Comparison of ENCODE assay signal across 27 cellular contexts in the genomic region with DNA sequence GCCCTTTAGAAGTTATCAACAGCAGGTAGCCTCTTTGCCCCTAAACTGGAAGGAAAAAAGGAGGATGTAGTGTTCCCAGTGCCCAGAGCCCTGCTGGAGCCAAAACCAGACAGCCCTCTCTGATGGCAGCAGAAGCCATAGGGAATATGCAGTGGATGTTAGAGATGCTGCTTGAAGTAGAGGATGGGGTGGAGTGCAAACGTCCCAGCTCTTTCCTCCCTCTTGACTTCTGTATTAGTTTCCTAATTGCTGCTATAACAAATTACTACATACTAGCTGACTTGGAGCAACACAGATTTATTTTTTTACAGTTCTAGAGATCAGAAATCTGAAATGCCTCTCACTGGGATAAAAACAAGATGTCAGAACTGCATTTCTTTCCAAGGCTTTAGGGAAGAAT. TPM values are rescaled to one million over a fixed set of nuclear protein-coding genes. Genes with fewer than 3 reads are reported as not detected.
DNase-seq lines count a peak whose midpoint lies in the region; ATAC-seq, FAIRE-seq and TF ChIP-seq lines count a peak whose summit lies in the region.
"Had no signal": no experiment of that assay in that cellular context is flagged by ENCODE, and none has a peak within 500 bp of the region (broad histone marks: within the 10 kb centered on the region; RNA-seq: fewer than 3 reads in every experiment).

No MANE protein-coding gene starts in this region.

- H3K4me3 ChIP-seq in HepG2 (replicated peaks in 1 of 3; ENCODE audit: insufficient read depth in 1 of 3, low read depth in 2 of 3, low read length in 3 of 3) (no peak overlapping the region), right lobe of liver (no peak overlapping the region), GM23338 (no peak overlapping the region), H1 (ENCODE audit: extremely low read depth in 1 of 4, insufficient read depth in 2 of 4, low read depth in 3 of 4, low read length in 4 of 4) (no peak overlapping the region), testis (no peak overlapping the region)
- H3K4me3 ChIP-seq: BLaER1, GM12878 had no signal

- H3K9me3 ChIP-seq in HepG2 (ENCODE audit: low read length) (no peaks in the 10 kb centered on the region), right lobe of liver (no peaks in the 10 kb centered on the region), H1 (ENCODE audit: insufficient read depth in 2 of 2, low read depth in 1 of 2, low read length in 1 of 2) (no peaks in the 10 kb centered on the region), testis (no peaks in the 10 kb centered on the region)
- H3K9me3 ChIP-seq: BE2C, BLaER1 had no signal

- no peak for TF ChIP-seq RAD21 in HepG2 (CRISPR knock-in tag; IDR thresholded peaks at IDR 0.05)
- TF ChIP-seq RAD21 in H1 (IDR thresholded peaks at IDR 0.05 in 1 of 2, conservative IDR thresholded peaks at IDR 0.05 in 1 of 2; ENCODE audit: low read depth in 2 of 2, low read length in 2 of 2): no peak

- no peaks in the 10 kb centered on the region for H3K79me1 ChIP-seq in H1 (ENCODE audit: low read depth, low read length)

- 0 out of 5 replicates have a peak, but pooled peaks cover 0 to 3% of the 10 kb centered on the region in 2 experiments for H3K27me3 ChIP-seq in HepG2 (ENCODE audit: control insufficient read depth in 1 of 2, insufficient read depth in 2 of 2, low read length in 2 of 2)
- no peaks in the 10 kb centered on the region for H3K27me3 ChIP-seq in right lobe of liver
- H3K27me3 ChIP-seq in GM23338 (ENCODE audit: insufficient read depth): no peaks in the 10 kb centered on the region
- no peaks in the 10 kb centered on the region for H3K27me3 ChIP-seq in H1 (replicated peaks in 1 of 4; ENCODE audit: control insufficient read depth in 3 of 4, extremely low read depth in 1 of 4, insufficient read depth in 3 of 4, low read length in 3 of 4)
- no peaks in the 10 kb centered on the region for H3K27me3 ChIP-seq in testis
- H3K27me3 ChIP-seq: BLaER1 had no signal

- no peak overlapping the region for H3K4ac ChIP-seq in H1 (replicated peaks; ENCODE audit: insufficient read length, low read depth, low read length)

- CTCF ChIA-PET in HepG2 (lab: Yijun Ruan, JAX; ENCODE audit: low intra/inter-chr PET ratio, low total read pairs): no interaction called here
- CTCF ChIA-PET in H1 (lab: Charles Lee; ENCODE audit: partially characterized antibody): no interaction called here

- no peak for TF ChIP-seq POLR2A in HepG2 (IDR thresholded peaks at IDR 0.05; ENCODE audit: insufficient read depth in 1 of 2, low read depth in 2 of 2, low read length in 2 of 2)
- no peak for TF ChIP-seq POLR2A in right lobe of liver (IDR thresholded peaks at IDR 0.05)
- TF ChIP-seq POLR2A in H1 (IDR thresholded peaks at IDR 0.05; ENCODE audit: control extremely low read depth in 1 of 2, low read depth in 2 of 2, low read length in 2 of 2): no peak
- no peak for TF ChIP-seq POLR2A in testis (IDR thresholded peaks at IDR 0.05)

- H3K9me2 ChIP-seq in GM23338 (ENCODE audit: insufficient read depth): no peaks in the 10 kb centered on the region

- H2BK15ac ChIP-seq in H1 (ENCODE audit: low read length): no peak overlapping the region

- H3K56ac ChIP-seq in H1 (replicated peaks; ENCODE audit: insufficient read length, low read depth, low read length): no peak overlapping the region

- H4K8ac ChIP-seq in H1 (ENCODE audit: extremely low read depth, insufficient read depth, low read length): no peak overlapping the region

- H2AK5ac ChIP-seq in H1 (ENCODE audit: low read depth, low read length): no peak overlapping the region

- no peak overlapping the region for H3K4me3 Mint-ChIP-seq in GM23338
- H3K4me3 Mint-ChIP-seq: CD14-positive monocyte; CD4-positive, alpha-beta memory T cell; CD4-positive, CD25-positive, alpha-beta regulatory T cell; CD8-positive, alpha-beta memory T cell had no signal

- no peaks in the 10 kb centered on the region for H3K4me1 Mint-ChIP-seq in GM23338
- H3K4me1 Mint-ChIP-seq: CD4-positive, alpha-beta memory T cell; CD4-positive, CD25-positive, alpha-beta regulatory T cell; CD8-positive, alpha-beta memory T cell had no signal

- H3K79me2 ChIP-seq in HepG2 (ENCODE audit: insufficient read depth, low read length) (no peaks in the 10 kb centered on the region), GM23338 (replicated peaks; ENCODE audit: insufficient read depth) (no peaks in the 10 kb centered on the region), H1 (ENCODE audit: control insufficient read depth in 1 of 2, insufficient read depth in 2 of 2, low read length in 2 of 2) (no peaks in the 10 kb centered on the region)

- BruUV-seq in HepG2 (replicated peaks; lab: Mats Ljungman, UMichigan): no TSS peak

- H2BK120ac ChIP-seq in H1 (replicated peaks; ENCODE audit: low read depth, low read length): no peak overlapping the region

- H3K23ac ChIP-seq in H1 (ENCODE audit: insufficient read length): no peak overlapping the region

- H2AFZ ChIP-seq in HepG2 (ENCODE audit: low read length) (no peak overlapping the region), GM23338 (peak overlapping the region; percentile 25; the same call in 1 of the 2 replicates), H1 (ENCODE audit: low read length) (peak overlapping the region; percentile 36; the same call in 1 of the 2 replicates)

- 10% methylated on average over 1 of the region's 1 CpG for WGBS in HepG2 (ENCODE audit: low lambda C conversion rate)
- 75% methylated on average over 1 of the region's 1 CpG for WGBS in right lobe of liver (ENCODE audit: insufficient coverage, low coverage, low lambda C conversion rate, missing lambda C conversion rate)
- WGBS in H1 (ENCODE audit: extremely low coverage in 1 of 2, insufficient coverage in 1 of 2, insufficient read length in 1 of 2, insufficient replicate concordance in 2 of 2, low coverage in 1 of 2, low lambda C conversion rate in 2 of 2, missing lambda C conversion rate in 1 of 2), 2 experiments: 55% methylated on average over 1 of the region's 1 CpG; no CpG with 5 or more reads in 1 of the 2 experiments
- WGBS in testis, 2 donors: 82 to 83% methylated on average over 1 of the region's 1 CpG

- H3K18ac ChIP-seq in H1 (ENCODE audit: extremely low read depth, low read length): no peak overlapping the region

- ATAC-seq in HepG2 (no peak), right lobe of liver (no peak), GM23338 (no peak), HG02884 (IDR thresholded peaks at IDR 0.05; ENCODE audit: unreplicated experiment) (no peak)
- ATAC-seq: GM12878 had no signal

- intact Hi-C loops in HepG2 (cut with micrococcal nuclease; ENCODE audit: unreplicated experiment): no loop called here
- intact Hi-C loops in right lobe of liver (cut with DNase I): no loop called here
- intact Hi-C loops in testis (cut with DNase I; ENCODE audit: low total_unique reads): no loop called here

- H3K36me3 ChIP-seq in HepG2 (replicated peaks in 1 of 2; ENCODE audit: control insufficient read depth in 1 of 2, insufficient read depth in 2 of 2, low read length in 2 of 2) (no peaks in the 10 kb centered on the region), right lobe of liver (no peaks in the 10 kb centered on the region), GM23338 (ENCODE audit: insufficient read depth) (no peaks in the 10 kb centered on the region), H1 (ENCODE audit: control insufficient read depth in 2 of 4, insufficient read depth in 4 of 4, low read length in 3 of 4) (no peaks in the 10 kb centered on the region), testis (ENCODE audit: low read depth, missing control alignments) (no peaks in the 10 kb centered on the region)
- H3K36me3 ChIP-seq: BE2C, BLaER1 had no signal

- H4K91ac ChIP-seq in H1 (replicated peaks; ENCODE audit: insufficient read length, low read length): no peak overlapping the region

- POLR2A ChIA-PET in HepG2 (lab: Yijun Ruan, JAX) (no interaction called here), H1 (lab: Charles Lee; ENCODE audit: partially characterized antibody) (interaction anchor here (2.7 kb wide), 1 partner anchor 13 kb away, joined by 16 read pairs; a partner anchor contains a TSS)

- H3K36me3 Mint-ChIP-seq in GM23338 (ENCODE audit: low read depth): no peaks in the 10 kb centered on the region
- H3K36me3 Mint-ChIP-seq: CD14-positive monocyte; CD4-positive, alpha-beta memory T cell; CD4-positive, CD25-positive, alpha-beta regulatory T cell had no signal

- no peaks in the 10 kb centered on the region for H3F3A ChIP-seq in GM23338 (replicated peaks; ENCODE audit: low read depth)

- H4K20me1 ChIP-seq in HepG2 (ENCODE audit: insufficient read depth, low read length): no peaks in the 10 kb centered on the region
- H4K20me1 ChIP-seq in GM23338 (replicated peaks; ENCODE audit: insufficient read depth): no peaks in the 10 kb centered on the region
- no peaks in the 10 kb centered on the region for H4K20me1 ChIP-seq in H1 (replicated peaks in 1 of 2; ENCODE audit: control insufficient read depth in 1 of 2, insufficient read depth in 2 of 2, low read length in 2 of 2)
- H4K20me1 ChIP-seq: BLaER1 had no signal

- no peak overlapping the region for H3K14ac ChIP-seq in H1 (ENCODE audit: insufficient read length)

- no peak for TF ChIP-seq CTCF in HepG2 (CRISPR knock-in tag; IDR thresholded peaks at IDR 0.05)
- TF ChIP-seq CTCF in right lobe of liver (IDR thresholded peaks at IDR 0.05): no peak
- no peak for TF ChIP-seq CTCF in GM23338 (conservative IDR thresholded peaks at IDR 0.05; ENCODE audit: low read depth in 2 of 2)
- TF ChIP-seq CTCF in VCaP (conservative IDR thresholded peaks at IDR 0.05): no peak
- TF ChIP-seq CTCF in H1 (IDR thresholded peaks at IDR 0.05; ENCODE audit: control extremely low read depth in 1 of 3, insufficient read depth in 1 of 3, low read depth in 1 of 3, low read length in 3 of 3): no peak
- TF ChIP-seq CTCF in testis (IDR thresholded peaks at IDR 0.05): no peak

- DNase-seq in HepG2 (ENCODE audit: low spot score): no peak
- DNase-seq in right lobe of liver: no peak
- DNase-seq in GM23338 (ENCODE audit: low spot score): no peak
- no peak for DNase-seq in H1 (ENCODE audit: low read depth in 1 of 2, low spot score in 2 of 2)
- no peak for DNase-seq in testis
- no peak for DNase-seq in NCI-H2227 (lab: John Stamatoyannopoulos, UW; ENCODE audit: unreplicated experiment)
- DNase-seq: 8988T; ACHN; BE2C; C1 segment of cervical spinal cord; CD4-positive, alpha-beta memory T cell; CD4-positive, CD25-positive, alpha-beta regulatory T cell; CD8-positive, alpha-beta memory T cell; COR-L47; DMS 273 treated with DMSO at 0.1 percent for 48 hours; DMS153; DMS53; DMS79; DND-41; EL; GDM1 had no signal

- in situ Hi-C loops in HepG2 (cut with HindIII; ENCODE audit: extremely low pct_ligation_motif_present, low pct_unique_long_range_greater_than_20kb): no loop called here

- H2BK12ac ChIP-seq in H1 (ENCODE audit: low read depth, low read length): no peak overlapping the region

- no peak overlapping the region for H2BK5ac ChIP-seq in H1 (ENCODE audit: low read depth, low read length)

- H3K27me3 Mint-ChIP-seq in GM23338 (ENCODE audit: insufficient read depth, low read depth, poor library complexity): no peaks in the 10 kb centered on the region
- H3K27me3 Mint-ChIP-seq: CD4-positive, alpha-beta memory T cell had no signal

- no peak overlapping the region for H3K27ac Mint-ChIP-seq in GM23338
- H3K27ac Mint-ChIP-seq: CD14-positive monocyte; CD4-positive, alpha-beta memory T cell; CD4-positive, CD25-positive, alpha-beta regulatory T cell; CD8-positive, alpha-beta memory T cell had no signal

- no peaks in the 10 kb centered on the region for H3K23me2 ChIP-seq in H1 (ENCODE audit: low read depth, low read length)

- H3K4me1 ChIP-seq in HepG2 (ENCODE audit: insufficient read depth, low read length) (peaks cover 10% of the 10 kb centered on the region), right lobe of liver (peaks cover 0 to 26% (median 7%) of the 10 kb centered on the region in 4 donors), GM23338 (ENCODE audit: insufficient read depth) (no peaks in the 10 kb centered on the region), H1 (replicated peaks in 1 of 4; ENCODE audit: control insufficient read depth in 3 of 4, insufficient read depth in 4 of 4, low read length in 3 of 4) (no peaks in the 10 kb centered on the region), testis (no peaks in the 10 kb centered on the region)
- H3K4me1 ChIP-seq: BE2C had no signal

- TF ChIP-seq EP300 in HepG2 (IDR thresholded peaks at IDR 0.05; ENCODE audit: low read depth in 2 of 2, low read length in 2 of 2) (no peak), HepG2 (CRISPR knock-in tag; IDR thresholded peaks at IDR 0.05; ENCODE audit: borderline replicate concordance) (no peak), H1 (IDR thresholded peaks at IDR 0.05; ENCODE audit: borderline replicate concordance in 1 of 2, low read depth in 2 of 2, low read length in 2 of 2) (no peak)

- H3K9ac ChIP-seq in HepG2 (ENCODE audit: insufficient read depth, low read depth, low read length) (no peak overlapping the region), H1 (replicated peaks in 1 of 4; ENCODE audit: extremely low read depth in 1 of 4, low read depth in 3 of 4, low read length in 3 of 4) (no peak overlapping the region)
- H3K9ac ChIP-seq: BLaER1 had no signal

- no peak overlapping the region for H2BK20ac ChIP-seq in H1 (ENCODE audit: low read length)

- no peak overlapping the region for H3K27ac ChIP-seq in HepG2 (ENCODE audit: extremely low read length, insufficient read depth, low read length)
- H3K27ac ChIP-seq in right lobe of liver: no peak overlapping the region
- no peak overlapping the region for H3K27ac ChIP-seq in GM23338 (ENCODE audit: low read depth)
- H3K27ac ChIP-seq in VCaP: peak overlapping the region; percentile 93
- no peak overlapping the region for H3K27ac ChIP-seq in H1 (ENCODE audit: low read depth, low read length)
- H3K27ac ChIP-seq in testis: no peak overlapping the region
- H3K27ac ChIP-seq: BLaER1 had no signal

- H4K5ac ChIP-seq in H1 (ENCODE audit: insufficient read length, low read depth, low read length): no peak overlapping the region

- no peak for FAIRE-seq in HepG2 (lab: Jason Lieb, UNC)
- no peak for FAIRE-seq in H1 (lab: Jason Lieb, UNC)
- FAIRE-seq: A204.1, GM12878 had no signal

- H3K4me2 ChIP-seq in HepG2 (ENCODE audit: low read depth, low read length) (no peak overlapping the region), GM23338 (no peak overlapping the region), H1 (ENCODE audit: insufficient read depth in 1 of 2, low read depth in 2 of 2, low read length in 2 of 2) (no peak overlapping the region)
- H3K4me2 ChIP-seq: BLaER1 had no signal

- no peaks in the 10 kb centered on the region for H3K9me3 Mint-ChIP-seq in GM23338
- H3K9me3 Mint-ChIP-seq: CD4-positive, alpha-beta memory T cell; CD8-positive, alpha-beta memory T cell had no signal

RNA-seq across cellular contexts. Expression of a gene that starts 12.5 kb away (rescaled TPM):
- 31.9 and 40.1 TPM in 2 replicates for total RNA-seq in HepG2 (2016; rRNA removed; fragmentation: Illumina TruSeq; extraction: Trizol)
- total RNA-seq in HepG2 (2016; cell fraction: cytosol; rRNA removed; fragmentation: Illumina TruSeq; extraction: Trizol; ENCODE audit: low read depth): 12.4 and 19.0 TPM in 2 replicates
- total RNA-seq in HepG2 (2016; cell fraction: insoluble cytoplasmic fraction; rRNA removed; fragmentation: Illumina TruSeq; extraction: Trizol): 30.7 and 38.4 TPM in 2 replicates
- total RNA-seq in HepG2 (2016; cell fraction: membrane; rRNA removed; fragmentation: Illumina TruSeq; extraction: Trizol): 12.4 and 12.6 TPM in 2 replicates
- total RNA-seq in HepG2 (2016; cell fraction: nucleus; rRNA removed; fragmentation: Illumina TruSeq; extraction: Trizol): 42.9 and 47.2 TPM in 2 replicates
- 6.0 and 8.6 TPM in 2 replicates for polyA plus RNA-seq in HepG2 (2011; rRNA removed)
- polyA plus RNA-seq in HepG2 (2011; cell fraction: cytosol; rRNA removed): 2.4 and 4.1 TPM in 2 replicates
- 5.8 and 8.0 TPM in 2 replicates for polyA plus RNA-seq in HepG2 (2011; cell fraction: nucleus; rRNA removed)
- 20.4 and 25.9 TPM in 2 replicates for polyA plus RNA-seq in HepG2 (2012)
- 1.0 and 1.1 TPM in 2 replicates for polyA plus RNA-seq in HepG2 (2016; cell fraction: cytosol; fragmentation: Illumina TruSeq; extraction: Trizol; ENCODE audit: low read depth)
- 41.6 and 46.6 TPM in 2 replicates for polyA plus RNA-seq in HepG2 (2016; cell fraction: insoluble cytoplasmic fraction; fragmentation: Illumina TruSeq; extraction: Trizol; ENCODE audit: low read depth)
- polyA plus RNA-seq in HepG2 (2016; cell fraction: membrane; fragmentation: Illumina TruSeq; extraction: Trizol; ENCODE audit: low read depth): 5.3 and 5.7 TPM in 2 replicates
- polyA plus RNA-seq in HepG2 (2016; cell fraction: nucleus; fragmentation: Illumina TruSeq; extraction: Trizol; ENCODE audit: insufficient read depth, low read depth): 31.0 and 34.8 TPM in 2 replicates
- 1.9 and 2.4 TPM in 2 replicates for polyA minus RNA-seq in HepG2 (2011; rRNA and poly(A)+ RNA removed; ENCODE audit: low replicate concordance)
- 9.9 and 10.5 TPM in 2 replicates for polyA minus RNA-seq in HepG2 (2011; cell fraction: cytosol; rRNA and poly(A)+ RNA removed)
- polyA minus RNA-seq in HepG2 (2011; cell fraction: nucleus; rRNA and poly(A)+ RNA removed): 84.8 and 85.6 TPM in 2 replicates
- 10 to 100 TPM; 12.0 to 24.8 (median 15.1) TPM for total RNA-seq in right lobe of liver
- 81.7 and 93.2 TPM in 2 replicates for total RNA-seq in GM23338 (2014; rRNA removed; shearing (Covaris generic))
- 29.9 and 38.0 TPM in 2 replicates for polyA plus RNA-seq in GM23338 (2016; fragmentation: Nextera tagmentation; extraction: Ambion mirVana)
- 69.7 and 75.6 TPM in 2 replicates for total RNA-seq in H1 (2021; fragmentation: NEBNext Ultra II Directional; extraction: Animal tissue kit (Norgen Biotek cat#: 25700))
- 4.8 and 8.6 TPM in 2 replicates for polyA plus RNA-seq in H1 (2011; rRNA removed)
- 15.7 TPM for polyA plus RNA-seq in H1 (2011; cell fraction: cytosol; rRNA removed)
- 5.1 TPM for polyA plus RNA-seq in H1 (2011; cell fraction: nucleus; rRNA removed)
- polyA plus RNA-seq in H1 (2012, experiment 1 of 2): 14.1 to 33.7 TPM (median 18.2 TPM) in 4 replicates
- polyA plus RNA-seq in H1 (2012, experiment 2 of 2): 1.8 TPM
- 43.2 TPM for polyA plus RNA-seq in H1 (2013, experiment 1 of 2)
- polyA plus RNA-seq in H1 (2013, experiment 2 of 2): 41.9 TPM
- polyA minus RNA-seq in H1 (2011; rRNA and poly(A)+ RNA removed): 10.9 and 15.9 TPM in 2 replicates
- 18.2 TPM for polyA minus RNA-seq in H1 (2011; cell fraction: cytosol; rRNA and poly(A)+ RNA removed)
- polyA minus RNA-seq in H1 (2011; cell fraction: nucleus; rRNA and poly(A)+ RNA removed): 54.4 TPM
- total RNA-seq in testis: 10 to 100 TPM; 33.5 to 35.7 TPM
- polyA plus RNA-seq in testis (ENCODE audit: insufficient read depth, low read depth, low replicate concordance): 10.4 TPM
